In genomic region chr18:58043452-58044369, GRCh38 we compare ENCODE assay signal across 1 cellular context.
TF ChIP-seq lines count a peak whose summit lies in the region.

Gene NEDD4L, plus strand, starts transcription at chr18:58044226. Its CDS starts 435 bp downstream, at chr18:58044661.

TF ChIP-seq in K562, 482 proteins besides CTCF, POLR2A, EP300 and RAD21 (continued from another document and continues in another):
- TF ChIP-seq ZNF407 (IDR thresholded peaks at IDR 0.05; ENCODE audit: low read depth), result no peak
- TF ChIP-seq JUN (IDR thresholded peaks at IDR 0.05; ENCODE audit: borderline replicate concordance, low read depth, low read length), result no peak
- TF ChIP-seq JUN (CRISPR knock-in tag; IDR thresholded peaks at IDR 0.05; ENCODE audit: borderline replicate concordance), result no peak
- no peak for TF ChIP-seq ZBTB5 (IDR thresholded peaks at IDR 0.05)
- peak; percentile 72 for TF ChIP-seq CCNT2 (IDR thresholded peaks at IDR 0.05; ENCODE audit: borderline replicate concordance, extremely low read depth, insufficient read length, low read depth, low read length)
- no peak for TF ChIP-seq MCM3 (IDR thresholded peaks at IDR 0.05)
- peak; percentile 80 for TF ChIP-seq DEAF1 (CRISPR knock-in tag; IDR thresholded peaks at IDR 0.05)
- TF ChIP-seq KLF16 (IDR thresholded peaks at IDR 0.05), result 0 out of 2 replicates have a peak, but pooled peaks have one; percentile 23
- TF ChIP-seq ZNF24 (IDR thresholded peaks at IDR 0.05), result no peak
- 0 out of 2 replicates have a peak, but pooled peaks have one; percentile 65 for TF ChIP-seq CC2D1A (IDR thresholded peaks at IDR 0.05)
- no peak for TF ChIP-seq MTF1 (CRISPR knock-in tag; IDR thresholded peaks at IDR 0.05; ENCODE audit: borderline replicate concordance)
- peak; percentile 66 for TF ChIP-seq POLR2G (IDR thresholded peaks at IDR 0.05; ENCODE audit: low read depth, low read length)
- TF ChIP-seq SMAD4 (CRISPR knock-in tag; conservative IDR thresholded peaks at IDR 0.05), result 0 out of 2 replicates have a peak, but pooled peaks have one; percentile 23
- peak; percentile 89 for TF ChIP-seq VEZF1 (CRISPR knock-in tag; IDR thresholded peaks at IDR 0.05)
- TF ChIP-seq CREBBP (IDR thresholded peaks at IDR 0.05; ENCODE audit: low read depth, low read length), result no peak
- no peak for TF ChIP-seq EP400 (IDR thresholded peaks at IDR 0.05)
- TF ChIP-seq SMC3 (conservative IDR thresholded peaks at IDR 0.05; ENCODE audit: insufficient read depth, low read depth, low read length), result peak; percentile 55; the same call in 1 of the 2 replicates
- no peak for TF ChIP-seq TRIM25 (IDR thresholded peaks at IDR 0.05; ENCODE audit: borderline replicate concordance)
- no peak for TF ChIP-seq TCF7 (IDR thresholded peaks at IDR 0.05; ENCODE audit: borderline replicate concordance)
- no peak for TF ChIP-seq ZNF175 (CRISPR knock-in tag; IDR thresholded peaks at IDR 0.05; ENCODE audit: low read depth)
- TF ChIP-seq ZBTB7A (IDR thresholded peaks at IDR 0.05; ENCODE audit: borderline replicate concordance, control insufficient read depth, low read depth, low read length), result peak; percentile 83
- TF ChIP-seq CXXC5 (CRISPR knock-in tag; IDR thresholded peaks at IDR 0.05), result peak; percentile 79
- TF ChIP-seq FOXJ2 (tag; IDR thresholded peaks at IDR 0.05), result no peak
- no peak for TF ChIP-seq ARID4B (CRISPR knock-in tag; IDR thresholded peaks at IDR 0.05)
- peak; percentile 91 for TF ChIP-seq EGR1 (conservative IDR thresholded peaks at IDR 0.05)
- TF ChIP-seq BCOR (IDR thresholded peaks at IDR 0.05), result no peak
- TF ChIP-seq HDAC2 (IDR thresholded peaks at IDR 0.05), result no peak
- no peak for TF ChIP-seq TAF7 (tag; IDR thresholded peaks at IDR 0.05)
